In genomic region chr15:70580286-70580685, GRCh38 we compare ENCODE assay signal across 25 cellular contexts.
"Had no signal": no experiment of that assay in that cellular context is flagged by ENCODE, and none has a peak within 500 bp of the region (broad histone marks: within the 10 kb centered on the region; RNA-seq: fewer than 3 reads in every experiment).

No MANE protein-coding gene starts in this region.

- H3K27me3 Mint-ChIP-seq: activated naive CD8-positive, alpha-beta T cell had no signal

- H3K4me3 Mint-ChIP-seq: activated B cell treated with CpG ODN at 0.5 μM for 24 hours; activated CD8-positive, alpha-beta memory T cell treated with anti-CD3 and anti-CD28 coated beads, Interleukin-2, amount 10 ng/mL, durations not matched to agents 7 days and 5 days; activated CD8-positive, alpha-beta T cell treated with anti-CD3 and anti-CD28 coated beads for 36 hours; activated naive CD4-positive, alpha-beta T cell treated with anti-CD3 and anti-CD28 coated beads, Interleukin-2, amount 10 ng/mL, durations not matched to agents 7 days and 5 days; activated naive CD8-positive, alpha-beta T cell; activated T-cell treated with anti-CD3 and anti-CD28 coated beads, Interleukin-2, amount 50 U/mL, for 24 hours; activated T-cell treated with anti-CD3 and anti-CD28 coated beads, Interleukin-2, amount 50 U/mL, for 72 hours; central memory CD8-positive, alpha-beta T cell; T-helper 17 cell; T-helper 2 cell treated with Interferon-gamma antibody and Interleukin-4, amounts not matched to agents 5 μg/mL and 100 μg/mL, for 36 hours had no signal

- H3K36me3 Mint-ChIP-seq: activated CD8-positive, alpha-beta memory T cell treated with anti-CD3 and anti-CD28 coated beads, Interleukin-2, amount 10 ng/mL, durations not matched to agents 7 days and 5 days; activated naive CD4-positive, alpha-beta T cell treated with anti-CD3 and anti-CD28 coated beads, Interleukin-2, amount 10 ng/mL, durations not matched to agents 7 days and 5 days; activated naive CD8-positive, alpha-beta T cell had no signal

- H3K4me1 Mint-ChIP-seq: activated B cell treated with CpG ODN at 0.5 μM for 24 hours; central memory CD8-positive, alpha-beta T cell had no signal

- H3K9me3 Mint-ChIP-seq: activated B cell treated with CpG ODN at 0.5 μM for 24 hours; activated CD8-positive, alpha-beta T cell treated with anti-CD3 and anti-CD28 coated beads for 36 hours; activated naive CD4-positive, alpha-beta T cell treated with anti-CD3 and anti-CD28 coated beads, Interleukin-2, amount 10 ng/mL, durations not matched to agents 7 days and 5 days; activated T-cell treated with anti-CD3 and anti-CD28 coated beads, Interleukin-2, amount 50 U/mL, for 24 hours; activated T-cell treated with anti-CD3 and anti-CD28 coated beads, Interleukin-2, amount 50 U/mL, for 72 hours; central memory CD8-positive, alpha-beta T cell had no signal

- DNase-seq: activated B cell treated with CpG ODN at 0.5 μM for 24 hours; activated CD4-positive, alpha-beta T cell treated with anti-CD3 and anti-CD28 coated beads for 48 hours; activated CD4-positive, alpha-beta T cell treated with anti-CD3 and anti-CD28 coated beads, Interleukin-2, amount 50 U/mL, for 1 hour; activated CD4-positive, alpha-beta T cell treated with anti-CD3 and anti-CD28 coated beads, Interleukin-2, amount 50 U/mL, for 48 hours; activated CD8-positive, alpha-beta memory T cell treated with anti-CD3 and anti-CD28 coated beads, Interleukin-2, amount 10 ng/mL, durations not matched to agents 7 days and 5 days; activated CD8-positive, alpha-beta memory T cell treated with anti-CD3 and anti-CD28 coated beads, Interleukin-2, amount 50 U/mL, for 4 hours; activated CD8-positive, alpha-beta T cell treated with anti-CD3 and anti-CD28 coated beads for 36 hours; activated gamma-delta T cell; activated naive CD4-positive, alpha-beta T cell; activated naive CD4-positive, alpha-beta T cell treated with anti-CD3 and anti-CD28 coated beads, Interleukin-2, amount 10 ng/mL, durations not matched to agents 7 days and 5 days; activated T-cell treated with anti-CD3 and anti-CD28 coated beads for 4 hours; activated T-cell treated with anti-CD3 and anti-CD28 coated beads, Interleukin-2, amount 50 U/mL, for 24 hours; activated T-cell treated with anti-CD3 and anti-CD28 coated beads, Interleukin-2, amount 50 U/mL, for 72 hours; amniotic stem cell; anterior cingulate cortex; brain microvascular endothelial cell; effector CD8-positive, alpha-beta T cell; foreskin fibroblast; T-helper 1 cell; T-helper 17 cell; T1000; WERI-Rb-1 had no signal

- H3K27ac Mint-ChIP-seq: activated B cell treated with CpG ODN at 0.5 μM for 24 hours; activated CD8-positive, alpha-beta memory T cell treated with anti-CD3 and anti-CD28 coated beads, Interleukin-2, amount 10 ng/mL, durations not matched to agents 7 days and 5 days; activated CD8-positive, alpha-beta T cell treated with anti-CD3 and anti-CD28 coated beads for 36 hours; activated naive CD4-positive, alpha-beta T cell treated with anti-CD3 and anti-CD28 coated beads, Interleukin-2, amount 10 ng/mL, durations not matched to agents 7 days and 5 days; activated naive CD8-positive, alpha-beta T cell; activated T-cell treated with anti-CD3 and anti-CD28 coated beads, Interleukin-2, amount 50 U/mL, for 24 hours; activated T-cell treated with anti-CD3 and anti-CD28 coated beads, Interleukin-2, amount 50 U/mL, for 72 hours; T-helper 17 cell; T-helper 2 cell treated with Interferon-gamma antibody and Interleukin-4, amounts not matched to agents 5 μg/mL and 100 μg/mL, for 36 hours had no signal
